8 cellular contexts compared by ENCODE assay signal in the genomic region with DNA sequence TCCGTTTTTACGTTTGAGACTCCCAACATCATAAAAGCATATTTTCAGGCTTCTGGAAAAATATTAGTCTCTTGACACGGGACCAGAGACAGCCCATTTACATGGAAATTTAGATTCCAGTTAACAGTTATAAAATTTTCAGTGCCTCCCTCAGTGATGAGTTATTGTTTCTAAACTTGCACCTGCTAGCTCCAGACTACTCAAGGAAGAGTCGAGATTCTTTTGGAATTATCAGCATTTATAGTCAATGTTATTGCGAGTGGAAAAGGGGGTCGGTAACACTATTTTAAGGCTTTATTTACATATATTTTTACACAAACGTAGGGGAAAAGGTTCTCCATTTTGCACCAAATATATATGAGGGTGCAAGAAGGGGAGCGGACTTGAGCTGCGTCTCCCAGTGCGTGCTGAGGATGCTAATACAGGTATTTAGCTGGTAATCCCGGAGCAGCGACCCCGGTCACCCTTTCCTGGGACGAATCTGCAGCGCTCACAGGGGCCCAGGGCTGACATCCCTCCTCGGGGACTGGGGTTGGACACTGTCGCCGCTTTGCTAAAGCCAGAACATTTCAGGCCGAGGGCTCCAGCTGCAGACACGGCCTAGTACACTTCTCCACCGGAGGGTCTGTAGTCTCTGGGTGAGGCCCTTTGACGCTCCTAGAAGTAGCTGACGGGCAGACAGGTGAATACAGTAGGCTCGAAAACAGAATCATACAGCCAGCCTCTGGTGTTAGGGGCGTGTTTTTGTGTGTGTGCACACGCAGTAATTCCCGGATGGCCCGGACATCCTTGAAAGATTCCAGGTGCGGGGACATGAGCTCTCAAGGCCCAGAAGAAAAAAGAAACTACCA. TPM values are rescaled to one million over a fixed set of nuclear protein-coding genes. Genes with fewer than 3 reads are reported as not detected.
DNase-seq lines count a peak whose midpoint lies in the region; ATAC-seq and TF ChIP-seq lines count a peak whose summit lies in the region.

No MANE protein-coding gene starts in this region.

- DNase-seq in WERI-Rb-1 (peak; percentile 56), fibroblast of the aortic adventitia (ENCODE audit: low read depth) (no peak), sigmoid colon (no peak), DMS53 treated with DMSO at 0.1 percent for 48 hours (lab: John Stamatoyannopoulos, UW; ENCODE audit: unreplicated experiment) (no peak), NOMO-1 treated with DMSO at 0.1 percent for 48 hours (lab: John Stamatoyannopoulos, UW; ENCODE audit: unreplicated experiment) (no peak), AG08395 (ENCODE audit: low spot score) (no peak)

- H3K4me1 ChIP-seq in sigmoid colon: peaks cover 0 to 30% (median 17%) of the 10 kb centered on the region in 4 donors

- WGBS in sigmoid colon, 2 donors: 54 to 59% methylated on average over 29 of the region's 29 CpGs

- peaks cover 33% of the 10 kb centered on the region for H3K36me3 ChIP-seq in WERI-Rb-1
- H3K36me3 ChIP-seq in sigmoid colon: peaks cover 9 to 34% (median 28%) of the 10 kb centered on the region in 4 donors

- no peak for TF ChIP-seq EP300 in sigmoid colon (IDR thresholded peaks at IDR 0.05)

- no peak for ATAC-seq in HG03139 (IDR thresholded peaks at IDR 0.05; ENCODE audit: unreplicated experiment)

- no peak for TF ChIP-seq POLR2A in sigmoid colon (IDR thresholded peaks at IDR 0.05)

- H3K27me3 ChIP-seq in WERI-Rb-1 (ENCODE audit: insufficient read depth, low read depth, severe bottlenecking): no peaks in the 10 kb centered on the region
- no peaks in the 10 kb centered on the region for H3K27me3 ChIP-seq in sigmoid colon

- no peak for TF ChIP-seq CTCF in GM12875 (IDR thresholded peaks at IDR 0.05; ENCODE audit: borderline replicate concordance, insufficient read depth, low read depth, low read length)
- no peak for TF ChIP-seq CTCF in WERI-Rb-1 (IDR thresholded peaks at IDR 0.05; ENCODE audit: low read depth, low read length)
- TF ChIP-seq CTCF in fibroblast of the aortic adventitia (IDR thresholded peaks at IDR 0.05; ENCODE audit: insufficient read depth, low read length): no peak
- no peak for TF ChIP-seq CTCF in sigmoid colon (IDR thresholded peaks at IDR 0.05)

- peak overlapping the region; percentile 24 for H3K27ac ChIP-seq in WERI-Rb-1
- H3K27ac ChIP-seq in sigmoid colon: peak overlapping the region; percentile 96 to 99 (median 98)

- intact Hi-C loops in sigmoid colon (cut with DNase I): loop anchor here (1.0 to 10.0 kb wide), 6 partner anchors 9 to 973 kb away; a partner anchor contains a TSS

- H3K4me3 ChIP-seq in GM12875 (ENCODE audit: low read depth, low read length) (peak overlapping the region; percentile 87), WERI-Rb-1 (ENCODE audit: low read depth, low read length) (peak overlapping the region; percentile 74), fibroblast of the aortic adventitia (ENCODE audit: low read depth, low read length) (peak overlapping the region; percentile 53), sigmoid colon (peak overlapping the region; percentile 86 to 98 (median 93))

- H3K9me3 ChIP-seq in WERI-Rb-1 (ENCODE audit: severe bottlenecking) (no peaks in the 10 kb centered on the region), sigmoid colon (no peaks in the 10 kb centered on the region)

RNA-seq across cellular contexts. Expression of a gene that starts 0.7 kb away (rescaled TPM):
- total RNA-seq in fibroblast of the aortic adventitia (ENCODE audit: low replicate concordance) (21.4 and 23.1 TPM in 2 replicates), sigmoid colon (10 to 100 TPM; 18.6 to 24.4 (median 21.5) TPM)
- polyA plus RNA-seq in sigmoid colon: 1 to 10 TPM; 3.0 to 7.1 (median 3.5) TPM

RNA-seq across cellular contexts. Expression of a gene that starts 8.9 kb away (rescaled TPM):
- 1,420 and 2,984 TPM in 2 replicates for total RNA-seq in fibroblast of the aortic adventitia (ENCODE audit: low replicate concordance)
- total RNA-seq in sigmoid colon: 1,000 to 10,000 TPM; 1,731 to 3,301 (median 2,222) TPM
- 1,000 to 10,000 TPM; 1,942 to 3,503 (median 2,378) TPM for polyA plus RNA-seq in sigmoid colon

RNA-seq across cellular contexts. Expression of a gene that starts 46.8 kb away (rescaled TPM):
- total RNA-seq in fibroblast of the aortic adventitia (ENCODE audit: low replicate concordance) (6.1 and 21.4 TPM in 2 replicates), sigmoid colon (10 to 100 TPM in 2 of 4 donors, 1 to 10 TPM in 2; 9.0 to 11.1 (median 10.3) TPM)
- polyA plus RNA-seq in sigmoid colon: 1 to 10 TPM in 2 of 3 donors, under 1 TPM in 1; 0.69 to 2.2 (median 1.8) TPM
